In the genomic region with DNA sequence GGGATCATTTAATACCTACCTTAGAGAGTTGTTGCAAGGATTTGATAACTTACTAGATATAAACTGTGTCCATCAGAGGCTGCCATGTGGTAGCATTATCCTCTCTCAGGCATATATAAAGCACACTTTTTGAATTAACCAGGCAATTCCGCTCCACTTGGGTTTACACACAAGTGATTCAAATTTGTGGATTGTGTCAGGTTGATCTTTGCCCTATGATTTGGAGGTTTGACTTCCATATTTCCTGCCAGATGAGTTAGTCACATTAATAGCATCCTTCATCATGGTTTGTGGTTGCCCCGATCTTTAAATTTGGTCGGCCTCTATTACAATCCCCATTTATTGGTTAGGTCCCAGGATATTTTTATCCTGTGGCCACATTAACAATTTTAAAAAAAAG, we compare ENCODE assay signal across 20 cellular contexts. TPM values are rescaled to one million over a fixed set of nuclear protein-coding genes. Genes with fewer than 3 reads are reported as not detected.
DNase-seq lines count a peak whose midpoint lies in the region; ATAC-seq and TF ChIP-seq lines count a peak whose summit lies in the region.
"Had no signal": no experiment of that assay in that cellular context is flagged by ENCODE, and none has a peak within 500 bp of the region (broad histone marks: within the 10 kb centered on the region; RNA-seq: fewer than 3 reads in every experiment).

No MANE protein-coding gene starts in this region.

- H3K4me2 ChIP-seq in mammary epithelial cell (ENCODE audit: insufficient read depth, low read depth, low read length) = no peak overlapping the region
- H3K4me2 ChIP-seq in skeletal muscle satellite cell (ENCODE audit: low read length) = peak overlapping the region; percentile 54

- H3K4me3 Mint-ChIP-seq in T-helper 17 cell = no peak overlapping the region
- H3K4me3 Mint-ChIP-seq: activated CD4-positive, alpha-beta T cell treated with anti-CD3 and anti-CD28 coated beads, Interleukin-2, amount 10 ng/mL, durations not matched to agents 7 days and 5 days; naive thymus-derived CD8-positive, alpha-beta T cell had no signal

- no peak overlapping the region for H3K9ac ChIP-seq in mammary epithelial cell (ENCODE audit: insufficient read depth, low read length)
- H3K9ac ChIP-seq in skeletal muscle satellite cell (ENCODE audit: low read depth, low read length) = peak overlapping the region; percentile 71

- ATAC-seq in T-helper 17 cell = no peak
- no peak for ATAC-seq in HG03045 (IDR thresholded peaks at IDR 0.05; ENCODE audit: unreplicated experiment)
- ATAC-seq: naive thymus-derived CD8-positive, alpha-beta T cell had no signal

- intact Hi-C loops in mammary epithelial cell (cut with micrococcal nuclease) = no loop called here
- intact Hi-C loops in breast epithelium (cut with DNase I; ENCODE audit: low total_unique reads) = no loop called here

- no peaks in the 10 kb centered on the region for H4K20me1 ChIP-seq in mammary epithelial cell (ENCODE audit: insufficient read depth, low read length)

- no peak for TF ChIP-seq POLR2A in breast epithelium (IDR thresholded peaks at IDR 0.05)

- H3K79me2 ChIP-seq in mammary epithelial cell (ENCODE audit: insufficient read depth, low read length) = no peaks in the 10 kb centered on the region

- H3K27ac ChIP-seq in mammary epithelial cell (ENCODE audit: insufficient read depth, low read depth, low read length) (no peak overlapping the region), breast epithelium (no peak overlapping the region), SJSA1 (peak overlapping the region; percentile 68)
- H3K27ac ChIP-seq: 22Rv1, adrenal gland, coronary artery had no signal

- peak; percentile 57 for DNase-seq in mammary epithelial cell
- no peak for DNase-seq in breast epithelium (ENCODE audit: low spot score in 2 of 2)
- no peak for DNase-seq in SJSA1 (ENCODE audit: low read depth in 1 of 2, low spot score in 2 of 2)
- peak; percentile 98 for DNase-seq in fibroblast of peridontal ligament (ENCODE audit: extremely low read depth)
- DNase-seq in NCI-H187 treated with DMSO at 0.1 percent for 48 hours (lab: John Stamatoyannopoulos, UW) = no peak
- no peak for DNase-seq in T-helper 17 cell
- DNase-seq: activated CD4-positive, alpha-beta T cell treated with anti-CD3 and anti-CD28 coated beads, Interleukin-2, amount 10 ng/mL, durations not matched to agents 7 days and 5 days; activated T-cell treated with anti-CD3 and anti-CD28 coated beads, Interleukin-2, amount 50 U/mL, for 48 hours; adrenal gland; Caco-2; MV-4-11; naive thymus-derived CD8-positive, alpha-beta T cell had no signal

- H3K4me1 Mint-ChIP-seq in T-helper 17 cell = no peaks in the 10 kb centered on the region
- H3K4me1 Mint-ChIP-seq: activated CD4-positive, alpha-beta T cell treated with anti-CD3 and anti-CD28 coated beads, Interleukin-2, amount 10 ng/mL, durations not matched to agents 7 days and 5 days; naive thymus-derived CD8-positive, alpha-beta T cell had no signal

- H3K4me3 ChIP-seq in mammary epithelial cell (replicated peaks in 1 of 3; ENCODE audit: insufficient read depth in 1 of 3, low read depth in 2 of 3, low read length in 3 of 3) (no peak overlapping the region), breast epithelium (no peak overlapping the region), SJSA1 (no peak overlapping the region), skeletal muscle satellite cell (ENCODE audit: low read length) (no peak overlapping the region)
- H3K4me3 ChIP-seq: adrenal gland, coronary artery had no signal

- H3K36me3 Mint-ChIP-seq in T-helper 17 cell (ENCODE audit: low read depth) = no peaks in the 10 kb centered on the region

- H3K36me3 ChIP-seq in mammary epithelial cell (ENCODE audit: insufficient read depth, low read length) = no peaks in the 10 kb centered on the region
- H3K36me3 ChIP-seq in breast epithelium = no peaks in the 10 kb centered on the region
- no peaks in the 10 kb centered on the region for H3K36me3 ChIP-seq in SJSA1
- no peaks in the 10 kb centered on the region for H3K36me3 ChIP-seq in skeletal muscle satellite cell (ENCODE audit: insufficient read depth, low read length)
- H3K36me3 ChIP-seq: adrenal gland had no signal

- in situ Hi-C loops in mammary epithelial cell (cut with MboI; ENCODE audit: low sequenced_read_pairs in 2 of 2) = no loop called here

- 92% methylated on average over 3 of the region's 3 CpGs for WGBS in mammary epithelial cell (ENCODE audit: low coverage, missing lambda C conversion rate)

- CTCF ChIA-PET in mammary epithelial cell (lab: Charles Lee; ENCODE audit: low non-redundant PET) = interaction anchor here (0.6 kb wide), 1 partner anchor 115 kb away, joined by 4 read pairs; no protein-coding TSS in a partner anchor

- no peaks in the 10 kb centered on the region for H3K9me3 ChIP-seq in mammary epithelial cell (replicated peaks; ENCODE audit: insufficient read depth, low read length)
- H3K9me3 ChIP-seq in breast epithelium = no peaks in the 10 kb centered on the region
- no peaks in the 10 kb centered on the region for H3K9me3 ChIP-seq in SJSA1 (replicated peaks)
- peaks cover 6% of the 10 kb centered on the region for H3K9me3 ChIP-seq in skeletal muscle satellite cell (replicated peaks; ENCODE audit: low read length)
- no peaks in the 10 kb centered on the region for H3K9me3 ChIP-seq in T-helper 17 cell (ENCODE audit: control insufficient read depth, low read length, poor library complexity, severe bottlenecking)
- H3K9me3 ChIP-seq: adrenal gland, Caco-2 had no signal

- no peak overlapping the region for H3K27ac Mint-ChIP-seq in T-helper 17 cell
- H3K27ac Mint-ChIP-seq: activated CD4-positive, alpha-beta T cell treated with anti-CD3 and anti-CD28 coated beads, Interleukin-2, amount 10 ng/mL, durations not matched to agents 7 days and 5 days; naive thymus-derived CD8-positive, alpha-beta T cell had no signal

- H3K4me1 ChIP-seq in mammary epithelial cell (ENCODE audit: insufficient read depth, low read length) (no peaks in the 10 kb centered on the region), breast epithelium (no peaks in the 10 kb centered on the region), SJSA1 (replicated peaks) (peaks cover 58% of the 10 kb centered on the region), skeletal muscle satellite cell (ENCODE audit: control insufficient read depth, insufficient read depth, low read length) (peaks cover 43% of the 10 kb centered on the region)
- H3K4me1 ChIP-seq: adrenal gland, Caco-2 had no signal

- H3K27me3 Mint-ChIP-seq in T-helper 17 cell = peaks cover 35% of the 10 kb centered on the region

- no peak for TF ChIP-seq CTCF in mammary epithelial cell (conservative IDR thresholded peaks at IDR 0.05 in 1 of 2, IDR thresholded peaks at IDR 0.05 in 1 of 2; ENCODE audit: extremely low read depth in 1 of 2, insufficient read depth in 1 of 2, low read depth in 1 of 2, low read length in 2 of 2)
- no peak for TF ChIP-seq CTCF in breast epithelium (IDR thresholded peaks at IDR 0.05)

- BruUV-seq in mammary epithelial cell (replicated peaks; lab: Mats Ljungman, UMichigan) = no TSS peak

- H3K27me3 ChIP-seq in mammary epithelial cell (ENCODE audit: insufficient read depth, low read length) = no peaks in the 10 kb centered on the region
- no peaks in the 10 kb centered on the region for H3K27me3 ChIP-seq in breast epithelium
- H3K27me3 ChIP-seq in SJSA1 (replicated peaks) = no peaks in the 10 kb centered on the region
- H3K27me3 ChIP-seq in skeletal muscle satellite cell (ENCODE audit: control insufficient read depth, insufficient read depth, low read length) = no peaks in the 10 kb centered on the region
- H3K27me3 ChIP-seq: adrenal gland had no signal

- H2AFZ ChIP-seq in mammary epithelial cell (ENCODE audit: low read depth, low read length) = no peak overlapping the region

- dilution Hi-C loops in mammary epithelial cell (cut with HindIII; ENCODE audit: low sequenced_read_pairs) = no loop called here

RNA-seq across cellular contexts. Expression of gene CTAGE9, which starts 44.8 kb away (rescaled TPM):
- total RNA-seq in mammary epithelial cell = not detected
- polyA plus RNA-seq in mammary epithelial cell = not detected
- polyA minus RNA-seq in mammary epithelial cell = not detected
- total RNA-seq in breast epithelium = under 1 TPM in 1 of 3 donors, not detected in 2; 0.16 TPM
- total RNA-seq in SJSA1 (2014; rRNA removed; shearing (Covaris generic)) = 0.26 TPM in 1 of 2 replicates, not detected in the other
- total RNA-seq in skeletal muscle satellite cell (2012; rRNA removed) = not detected in 2 replicates
- not detected for total RNA-seq in T-helper 17 cell
- total RNA-seq: activated CD4-positive, alpha-beta T cell treated with anti-CD3 and anti-CD28 coated beads, Interleukin-2, amount 10 ng/mL, durations not matched to agents 7 days and 5 days; adrenal gland; Caco-2; liver; naive thymus-derived CD8-positive, alpha-beta T cell; pulmonary artery endothelial cell; temporal lobe had no signal
- polyA plus RNA-seq: adrenal gland; esophagus; liver; naive thymus-derived CD8-positive, alpha-beta T cell had no signal

RNA-seq across cellular contexts. Expression of gene ENPP1, which starts 52.2 kb away (rescaled TPM):
- total RNA-seq in mammary epithelial cell (under 1 TPM; 0.40 to 0.67 TPM), breast epithelium (10 to 100 TPM; 51.2 to 53.8 (median 51.5) TPM), T-helper 17 cell (1 to 10 TPM; 1.7 to 2.1 TPM)
- polyA plus RNA-seq in mammary epithelial cell = 0.17 TPM
- polyA minus RNA-seq in mammary epithelial cell = not detected
- 21.5 and 24.5 TPM in 2 replicates for total RNA-seq in SJSA1 (2014; rRNA removed; shearing (Covaris generic))
- total RNA-seq in skeletal muscle satellite cell (2012; rRNA removed) = 6.1 and 7.4 TPM in 2 replicates
- polyA plus RNA-seq: naive thymus-derived CD8-positive, alpha-beta T cell had no signal

RNA-seq across cellular contexts. Expression of gene OR2A4, which starts 54.4 kb away (rescaled TPM):
- total RNA-seq in mammary epithelial cell (not detected), breast epithelium (1 to 10 TPM in 1 of 3 donors, not detected in 2; 1.6 TPM), T-helper 17 cell (not detected)
- polyA plus RNA-seq in mammary epithelial cell = not detected
- not detected for polyA minus RNA-seq in mammary epithelial cell
- not detected in 2 replicates for total RNA-seq in SJSA1 (2014; rRNA removed; shearing (Covaris generic))
- total RNA-seq in skeletal muscle satellite cell (2012; rRNA removed) = not detected in 2 replicates
- total RNA-seq: activated CD4-positive, alpha-beta T cell treated with anti-CD3 and anti-CD28 coated beads, Interleukin-2, amount 10 ng/mL, durations not matched to agents 7 days and 5 days; adrenal gland; Caco-2; naive thymus-derived CD8-positive, alpha-beta T cell; pulmonary artery endothelial cell; temporal lobe had no signal
- polyA plus RNA-seq: esophagus; naive thymus-derived CD8-positive, alpha-beta T cell had no signal

Comparison
In these comparisons a context has a peak if more than half of its experiments do, and no peak if none do; other contexts are left out.
1. DNase-seq: peak in mammary epithelial cell (single experiment) and fibroblast of peridontal ligament (single experiment); none in breast epithelium (0 of 2), SJSA1 (0 of 2), NCI-H187 treated with DMSO at 0.1 percent for 48 hours (single experiment) and T-helper 17 cell (0 of 3).